Comparison of ENCODE assay signal across 8 cellular contexts in genomic region chr11:77994434-77995362, GRCh38. TPM values are rescaled to one million over a fixed set of nuclear protein-coding genes. Genes with fewer than 3 reads are reported as not detected.
DNase-seq lines count a peak whose midpoint lies in the region; ATAC-seq and TF ChIP-seq lines count a peak whose summit lies in the region.

Gene INTS4, minus strand, starts transcription at chr11:77994668. Its CDS starts 25 bp downstream, at chr11:77994643.

- peak within 1 kb of the TSS; percentile 85 to 100 (median 94) for H3K4me2 ChIP-seq in BLaER1 treated with 17β-estradiol and CSF1 and Interleukin-3, amounts not matched to agents 10 nM and 100 nM

- no peak for TF ChIP-seq CTCF in coronary artery (IDR thresholded peaks at IDR 0.05)

- H3K9me3 Mint-ChIP-seq in activated CD4-positive, alpha-beta T cell treated with anti-CD3 and anti-CD28 coated beads, Interleukin-2, amount 10 ng/mL, durations not matched to agents 7 days and 5 days = no peaks in the 10 kb centered on the region

- H3K9me3 ChIP-seq in BLaER1 treated with 17β-estradiol and CSF1 and Interleukin-3, amounts not matched to agents 10 nM and 100 nM (replicated peaks in 1 of 11) = no peaks in the 10 kb centered on the region

- peak within 1 kb of the TSS; percentile 41 to 88 (median 83); a peak in 21 of 22 replicates for H3K27ac ChIP-seq in BLaER1 treated with 17β-estradiol and CSF1 and Interleukin-3, amounts not matched to agents 10 nM and 100 nM
- H3K27ac ChIP-seq in coronary artery (peak within 1 kb of the TSS; percentile 54 to 80), layer of hippocampus (ENCODE audit: low read depth, low read length) (peak within 1 kb of the TSS; percentile 89)

- peak; percentile 100 for ATAC-seq in GM19328 (IDR thresholded peaks at IDR 0.05; ENCODE audit: unreplicated experiment)
- peak; percentile 98 for ATAC-seq in HG03520 (IDR thresholded peaks at IDR 0.05; ENCODE audit: unreplicated experiment)

- H3K36me3 ChIP-seq in BLaER1 treated with 17β-estradiol and CSF1 and Interleukin-3, amounts not matched to agents 10 nM and 100 nM = peaks cover 19 to 29% (median 26%) of the 10 kb centered on the region in 11 experiments

- peak within 1 kb of the TSS; percentile 69 to 86 (median 82) for H3K4me3 ChIP-seq in BLaER1 treated with 17β-estradiol and CSF1 and Interleukin-3, amounts not matched to agents 10 nM and 100 nM
- peak within 1 kb of the TSS; percentile 79 for H3K4me3 ChIP-seq in coronary artery

- CTCF ChIA-PET in activated CD4-positive, alpha-beta T cell treated with anti-CD3 and anti-CD28 coated beads, Interleukin-2, amount 10 ng/mL, durations not matched to agents 7 days and 5 days (lab: Charles Lee) = interaction anchor here (0.6 to 1.7 kb wide), 10 partner anchors 9 to 614 kb away, joined by 3 to 5 read pairs (median 4); no protein-coding TSS in a partner anchor

- peaks cover 0 to 14% (median 0%) of the 10 kb centered on the region in 11 experiments; a peak in 2 of 22 replicates for H4K20me1 ChIP-seq in BLaER1 treated with 17β-estradiol and CSF1 and Interleukin-3, amounts not matched to agents 10 nM and 100 nM

- peaks cover 21 to 33% (median 26%) of the 10 kb centered on the region in 10 experiments for H3K4me1 ChIP-seq in BLaER1 treated with 17β-estradiol and CSF1 and Interleukin-3, amounts not matched to agents 10 nM and 100 nM

- POLR2A ChIA-PET in activated CD4-positive, alpha-beta T cell treated with anti-CD3 and anti-CD28 coated beads, Interleukin-2, amount 10 ng/mL, durations not matched to agents 7 days and 5 days (lab: Charles Lee) = interaction anchor here (0.5 kb wide), 1 partner anchor 360 kb away, joined by 6 read pairs; no protein-coding TSS in a partner anchor

- DNase-seq in NCI-H69 (lab: John Stamatoyannopoulos, UW) (peak; percentile 100), coronary artery (ENCODE audit: low spot score) (peak; percentile 100)
- DNase-seq in activated CD4-positive, alpha-beta T cell treated with anti-CD3 and anti-CD28 coated beads, Interleukin-2, amount 10 ng/mL, durations not matched to agents 7 days and 5 days = peak; percentile 99
- peak; percentile 92 to 94 for DNase-seq in stimulated activated CD4-positive, alpha-beta T cell treated with anti-CD3 and anti-CD28 coated beads, Interleukin-1b, Interleukin-23, amount 100 ng/mL, for 4 hours (ENCODE audit: low read depth in 2 of 2)

- H3K27me3 ChIP-seq in BLaER1 treated with 17β-estradiol and CSF1 and Interleukin-3, amounts not matched to agents 10 nM and 100 nM = no peaks in the 10 kb centered on the region
- H3K27me3 ChIP-seq in layer of hippocampus (ENCODE audit: control insufficient read depth, insufficient read depth, low read length) = no peaks in the 10 kb centered on the region

- peaks cover 28% of the 10 kb centered on the region for H3K4me1 Mint-ChIP-seq in activated CD4-positive, alpha-beta T cell treated with anti-CD3 and anti-CD28 coated beads, Interleukin-2, amount 10 ng/mL, durations not matched to agents 7 days and 5 days

- peak within 1 kb of the TSS; percentile 76 to 87 (median 82) for H3K9ac ChIP-seq in BLaER1 treated with 17β-estradiol and CSF1 and Interleukin-3, amounts not matched to agents 10 nM and 100 nM

- peak within 1 kb of the TSS; percentile 89 for H3K27ac Mint-ChIP-seq in activated CD4-positive, alpha-beta T cell treated with anti-CD3 and anti-CD28 coated beads, Interleukin-2, amount 10 ng/mL, durations not matched to agents 7 days and 5 days

- peak within 1 kb of the TSS; percentile 92 for H3K4me3 Mint-ChIP-seq in activated CD4-positive, alpha-beta T cell treated with anti-CD3 and anti-CD28 coated beads, Interleukin-2, amount 10 ng/mL, durations not matched to agents 7 days and 5 days

- no peaks in the 10 kb centered on the region for H3K27me3 Mint-ChIP-seq in activated CD4-positive, alpha-beta T cell treated with anti-CD3 and anti-CD28 coated beads, Interleukin-2, amount 10 ng/mL, durations not matched to agents 7 days and 5 days

- H3K36me3 Mint-ChIP-seq in activated CD4-positive, alpha-beta T cell treated with anti-CD3 and anti-CD28 coated beads, Interleukin-2, amount 10 ng/mL, durations not matched to agents 7 days and 5 days (ENCODE audit: low read depth) = no peaks in the 10 kb centered on the region

RNA-seq across cellular contexts. Expression of gene INTS4, which starts in this region (rescaled TPM):
- 10 to 100 TPM; 49.1 to 50.3 TPM for total RNA-seq in activated CD4-positive, alpha-beta T cell treated with anti-CD3 and anti-CD28 coated beads, Interleukin-2, amount 10 ng/mL, durations not matched to agents 7 days and 5 days

Comparison
In these comparisons a context has a peak if more than half of its experiments do, and no peak if none do; other contexts are left out.
1. Peak in every context shown above with its lines: DNase-seq, ATAC-seq, H3K4me3 ChIP-seq and H3K27ac ChIP-seq.